10 cellular contexts compared by ENCODE assay signal in genomic region chr1:216902669-216903388, GRCh38.
DNase-seq lines count a peak whose midpoint lies in the region; TF ChIP-seq lines count a peak whose summit lies in the region.
"Had no signal": no experiment of that assay in that cellular context is flagged by ENCODE, and none has a peak within 500 bp of the region (broad histone marks: within the 10 kb centered on the region; RNA-seq: fewer than 3 reads in every experiment).

No MANE protein-coding gene starts in this region.

- H3K9ac ChIP-seq in mesendoderm (ENCODE audit: low read length), result no peak overlapping the region

- H3K4me1 ChIP-seq in breast epithelium, result peaks cover 0 to 5% of the 10 kb centered on the region in 2 donors
- peaks cover 17% of the 10 kb centered on the region for H3K4me1 ChIP-seq in mesendoderm (ENCODE audit: control insufficient read depth, low read depth, low read length)
- H3K4me1 ChIP-seq in adrenal gland (replicated peaks in 1 of 2), result no peaks in the 10 kb centered on the region
- H3K4me1 ChIP-seq: thyroid gland had no signal

- H3K27ac ChIP-seq in breast epithelium (peak overlapping the region; percentile 72 to 80), mesendoderm (ENCODE audit: low read depth, low read length) (no peak overlapping the region), adrenal gland (no peak overlapping the region)
- H3K27ac ChIP-seq: thyroid gland had no signal

- H3K4me3 ChIP-seq in breast epithelium, result no peak overlapping the region
- no peak overlapping the region for H3K4me3 ChIP-seq in mesendoderm (ENCODE audit: low read length)
- no peak overlapping the region for H3K4me3 ChIP-seq in adrenal gland
- H3K4me3 ChIP-seq: thyroid gland had no signal

- no peak overlapping the region for H4K5ac ChIP-seq in mesendoderm (ENCODE audit: low read length)

- H3K56ac ChIP-seq in mesendoderm (ENCODE audit: low read length), result no peak overlapping the region

- H3K23ac ChIP-seq in mesendoderm (ENCODE audit: low read length), result no peak overlapping the region

- WGBS in mesendoderm (ENCODE audit: extremely low coverage, insufficient coverage, low lambda C conversion rate), result no CpG with 5 or more reads among the region's 5 CpGs
- 77 to 92% (median 81%) methylated on average over 5 of the region's 5 CpGs for WGBS in adrenal gland, 4 donors

- TF ChIP-seq CTCF in breast epithelium (IDR thresholded peaks at IDR 0.05) (no peak), adrenal gland (IDR thresholded peaks at IDR 0.05) (no peak)

- no peaks in the 10 kb centered on the region for H3K79me1 ChIP-seq in mesendoderm (ENCODE audit: low read length)

- no peak overlapping the region for H2BK15ac ChIP-seq in mesendoderm (replicated peaks; ENCODE audit: low read depth)

- in situ Hi-C loops in G401 (cut with HindIII; ENCODE audit: low sequenced_read_pairs), result no loop called here

- no peak overlapping the region for H2BK120ac ChIP-seq in mesendoderm (ENCODE audit: low read depth, low read length)

- no peak overlapping the region for H4K8ac ChIP-seq in mesendoderm (ENCODE audit: low read depth, low read length)

- peak overlapping the region; percentile 37 for H2AK5ac ChIP-seq in mesendoderm (ENCODE audit: low read length)

- TF ChIP-seq POLR2A in breast epithelium (IDR thresholded peaks at IDR 0.05), result no peak
- TF ChIP-seq POLR2A in adrenal gland (IDR thresholded peaks at IDR 0.05), result no peak

- DNase-seq in AG08396 (ENCODE audit: low spot score), result peak; percentile 9
- DNase-seq in HT1080 (ENCODE audit: low read depth), result peak; percentile 82
- DNase-seq in breast epithelium (ENCODE audit: low spot score in 2 of 2), result peak in 1 of 2 donors; percentile 88
- DNase-seq in mesendoderm, result no peak
- DNase-seq in adrenal gland, result no peak
- DNase-seq in activated CD4-positive, CD25-positive, alpha-beta regulatory T cell (lab: John Stamatoyannopoulos, UW), result no peak
- no peak for DNase-seq in G401 (ENCODE audit: low spot score)
- DNase-seq in stimulated activated CD4-positive, alpha-beta T cell treated with anti-CD3 and anti-CD28 coated beads, Interleukin-15, amount 100 ng/mL, for 24 hours, result no peak
- DNase-seq: activated effector memory CD4-positive, alpha-beta T cell treated with anti-CD3 and anti-CD28 coated beads, Interleukin-2, amount 50 U/mL, for 16 hours; thyroid gland had no signal

- no peaks in the 10 kb centered on the region for H3K79me2 ChIP-seq in mesendoderm (ENCODE audit: control insufficient read depth, insufficient read depth, low read length)

- H2BK5ac ChIP-seq in mesendoderm (ENCODE audit: low read length), result no peak overlapping the region

- no peak overlapping the region for H3K4me2 ChIP-seq in mesendoderm (ENCODE audit: low read length)

- H3K36me3 ChIP-seq in breast epithelium (no peaks in the 10 kb centered on the region), mesendoderm (ENCODE audit: control insufficient read depth, insufficient read depth, low read length) (no peaks in the 10 kb centered on the region), adrenal gland (replicated peaks in 1 of 2) (no peaks in the 10 kb centered on the region)
- H3K36me3 ChIP-seq: thyroid gland had no signal

- H3K4ac ChIP-seq in mesendoderm (ENCODE audit: low read depth, low read length), result peak overlapping the region; percentile 62

- H3K18ac ChIP-seq in mesendoderm (ENCODE audit: low read length), result peak overlapping the region; percentile 73

- intact Hi-C loops in breast epithelium (cut with DNase I; ENCODE audit: low total_unique reads) (no loop called here), adrenal gland (cut with DNase I) (no loop called here)

- H3K27me3 ChIP-seq in breast epithelium (no peaks in the 10 kb centered on the region), mesendoderm (ENCODE audit: insufficient read depth, low read length, poor library complexity) (no peaks in the 10 kb centered on the region), adrenal gland (no peaks in the 10 kb centered on the region)
- H3K27me3 ChIP-seq: thyroid gland had no signal

- no peaks in the 10 kb centered on the region for H3K9me3 ChIP-seq in breast epithelium
- H3K9me3 ChIP-seq in adrenal gland (replicated peaks in 1 of 3), result no peaks in the 10 kb centered on the region
- H3K9me3 ChIP-seq: thyroid gland had no signal

Comparison
In these comparisons a context has a peak if more than half of its experiments do, and no peak if none do; other contexts are left out.
1. DNase-seq: peak in AG08396 (single experiment) and HT1080 (single experiment); none in mesendoderm (single experiment), adrenal gland (0 of 7), activated CD4-positive, CD25-positive, alpha-beta regulatory T cell (0 of 4), G401 (single experiment) and stimulated activated CD4-positive, alpha-beta T cell treated with anti-CD3 and anti-CD28 coated beads, Interleukin-15, amount 100 ng/mL, for 24 hours (single experiment).
2. H3K27ac ChIP-seq: peak in breast epithelium (2 of 2); none in mesendoderm (single experiment) and adrenal gland (0 of 5).